Comparison of ENCODE assay signal across 9 cellular contexts in genomic region chr1:94416901-94417701, GRCh38. TPM values are rescaled to one million over a fixed set of nuclear protein-coding genes. Genes with fewer than 3 reads are reported as not detected.
DNase-seq lines count a peak whose midpoint lies in the region; ATAC-seq and TF ChIP-seq lines count a peak whose summit lies in the region.
"Had no signal": no experiment of that assay in that cellular context is flagged by ENCODE, and none has a peak within 500 bp of the region (broad histone marks: within the 10 kb centered on the region; RNA-seq: fewer than 3 reads in every experiment).

No MANE protein-coding gene starts in this region.

- H3K36me3 ChIP-seq in adrenal gland (replicated peaks in 1 of 2), result no peaks in the 10 kb centered on the region

- H3K4me1 ChIP-seq in adrenal gland (replicated peaks in 1 of 2), result peaks cover 9 to 32% of the 10 kb centered on the region in 2 donors

- WGBS in adrenal gland, 4 donors, result 26 to 30% (median 27%) methylated on average over 14 of the region's 14 CpGs

- H3K4me3 ChIP-seq in adrenal gland, result peak overlapping the region in 3 of 4 donors; percentile 39 to 93 (median 40)
- H3K4me3 ChIP-seq in skin epidermis, result peak overlapping the region; percentile 60 to 94 (median 90)

- no peaks in the 10 kb centered on the region for H3K9me3 ChIP-seq in adrenal gland (replicated peaks in 1 of 3)

- H3K27ac ChIP-seq in adrenal gland (peak overlapping the region; percentile 76 to 96 (median 95)), skin epidermis (peak overlapping the region in 19 of 21 experiments; percentile 80 to 96 (median 92))

- no peak for TF ChIP-seq POLR2A in adrenal gland (IDR thresholded peaks at IDR 0.05)

- intact Hi-C loops in adrenal gland (cut with DNase I), result no loop called here

- peak; percentile 39 for DNase-seq in ACHN
- DNase-seq in HT1080 (ENCODE audit: low read depth), result peak; percentile 69
- peak; percentile 39 to 81 (median 61) for DNase-seq in adrenal gland
- DNase-seq in hepatic stellate cell (ENCODE audit: low spot score), result peak; percentile 17
- no peak for DNase-seq in NAMALWA (ENCODE audit: low spot score)
- no peak for DNase-seq in NK-92 treated with Interleukin-12 subunit alpha and Interleukin-12 subunit beta, amount 100 ng/mL, for 24 hours (lab: John Stamatoyannopoulos, UW)
- DNase-seq: naive B cell had no signal

- ATAC-seq in GM21723 (IDR thresholded peaks at IDR 0.05; ENCODE audit: unreplicated experiment), result no peak

- in situ Hi-C loops in ACHN (cut with HindIII; ENCODE audit: low pct_ligation_motif_present, low pct_unique_long_range_greater_than_20kb, low sequenced_read_pairs), result no loop called here

- H3K27me3 ChIP-seq in adrenal gland, result no peaks in the 10 kb centered on the region

- no peak for TF ChIP-seq CTCF in adrenal gland (IDR thresholded peaks at IDR 0.05)

RNA-seq across cellular contexts. Expression of gene ABCD3, which starts 1.1 kb away (rescaled TPM):
- 27.6 and 32.2 TPM in 2 replicates for total RNA-seq in HT1080 (2014; rRNA removed; shearing (Covaris generic))
- polyA plus RNA-seq in HT1080 (2015; cell fraction: cytosol; rRNA removed), result 20.1 and 27.2 TPM in 2 replicates
- polyA plus RNA-seq in HT1080 (2015; cell fraction: nucleus; rRNA removed), result 32.9 and 40.2 TPM in 2 replicates
- total RNA-seq in adrenal gland, result 10 to 100 TPM; 19.1 to 57.5 (median 37.1) TPM
- 10 to 100 TPM; 11.2 to 69.6 (median 15.2) TPM for polyA plus RNA-seq in adrenal gland

Comparison
In these comparisons a context has a peak if more than half of its experiments do, and no peak if none do; other contexts are left out.
1. DNase-seq: peak in ACHN (single experiment), HT1080 (single experiment), adrenal gland (7 of 7) and hepatic stellate cell (single experiment); none in NAMALWA (single experiment) and NK-92 treated with Interleukin-12 subunit alpha and Interleukin-12 subunit beta, amount 100 ng/mL, for 24 hours (single experiment).